In the genomic region with DNA sequence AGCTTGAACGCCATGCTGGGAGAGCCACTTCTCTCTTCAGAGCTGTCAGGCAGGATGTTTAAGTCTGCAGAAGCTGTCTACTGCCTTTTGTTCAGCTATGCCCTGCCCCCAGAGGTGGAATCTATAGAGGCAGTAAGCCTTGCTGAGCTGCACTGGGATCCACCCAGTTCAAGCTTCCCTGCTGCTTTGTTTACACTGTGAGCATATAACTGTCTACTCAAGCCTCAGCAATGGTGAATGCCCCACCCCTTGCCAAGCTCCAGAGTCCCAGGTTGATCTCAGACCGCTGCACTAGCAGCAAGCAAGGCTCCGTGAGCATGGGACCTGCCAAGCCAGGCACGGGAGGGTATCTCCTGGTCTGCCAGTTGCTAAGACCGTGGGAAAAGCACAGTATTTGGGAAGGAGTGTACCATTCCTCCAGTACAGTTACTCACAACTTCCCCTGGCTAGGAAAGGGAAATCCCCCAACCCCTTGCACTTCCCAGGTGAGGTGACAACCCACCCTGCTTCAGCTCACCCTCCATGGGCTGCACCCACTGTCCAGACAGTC, we compare ENCODE assay signal across 1 cellular context.
TF ChIP-seq lines count a peak whose summit lies in the region.

No MANE protein-coding gene starts in this region.

TF ChIP-seq in HepG2, 621 proteins besides CTCF, POLR2A, EP300 and RAD21 (continued from another document):
- TF ChIP-seq SP5 (CRISPR knock-in tag; IDR thresholded peaks at IDR 0.05; ENCODE audit: borderline replicate concordance, low read depth), result peak; percentile 39; the same call in 1 of the 2 replicates
- TF ChIP-seq, protein P1, sequence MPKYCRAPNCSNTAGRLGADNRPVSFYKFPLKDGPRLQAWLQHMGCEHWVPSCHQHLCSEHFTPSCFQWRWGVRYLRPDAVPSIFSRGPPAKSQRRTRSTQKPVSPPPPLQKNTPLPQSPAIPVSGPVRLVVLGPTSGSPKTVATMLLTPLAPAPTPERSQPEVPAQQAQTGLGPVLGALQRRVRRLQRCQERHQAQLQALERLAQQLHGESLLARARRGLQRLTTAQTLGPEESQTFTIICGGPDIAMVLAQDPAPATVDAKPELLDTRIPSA (CRISPR knock-in tag; IDR thresholded peaks at IDR 0.05; ENCODE audit: borderline replicate concordance), result no peak
- TF ChIP-seq ONECUT2 (CRISPR knock-in tag; IDR thresholded peaks at IDR 0.05), result no peak
- TF ChIP-seq EED (CRISPR knock-in tag; IDR thresholded peaks at IDR 0.05), result 0 out of 2 replicates have a peak, but pooled peaks have one; percentile 41
- TF ChIP-seq JUNB (CRISPR knock-in tag; IDR thresholded peaks at IDR 0.05; ENCODE audit: borderline replicate concordance), result no peak
- TF ChIP-seq PREB (CRISPR knock-in tag; IDR thresholded peaks at IDR 0.05), result no peak
- no peak for TF ChIP-seq ZSCAN9 (CRISPR knock-in tag; IDR thresholded peaks at IDR 0.05; ENCODE audit: borderline replicate concordance)
- no peak for TF ChIP-seq PITX1 (CRISPR knock-in tag; IDR thresholded peaks at IDR 0.05)
- peak; percentile 40; the same call in 1 of the 2 replicates for TF ChIP-seq CBX5 (CRISPR knock-in tag; IDR thresholded peaks at IDR 0.05; ENCODE audit: borderline replicate concordance)
- TF ChIP-seq SMYD3 (CRISPR knock-in tag; IDR thresholded peaks at IDR 0.05), result no peak
- TF ChIP-seq MAX (IDR thresholded peaks at IDR 0.05), result no peak
- TF ChIP-seq PHB2 (IDR thresholded peaks at IDR 0.05; ENCODE audit: partially characterized antibody), result no peak
- no peak for TF ChIP-seq ZNF790 (CRISPR knock-in tag; IDR thresholded peaks at IDR 0.05; ENCODE audit: borderline replicate concordance)
- TF ChIP-seq POGZ (CRISPR knock-in tag; IDR thresholded peaks at IDR 0.05), result peak; percentile 45; the same call in 1 of the 2 replicates
- no peak for TF ChIP-seq ZBTB38 (CRISPR knock-in tag; IDR thresholded peaks at IDR 0.05)
- TF ChIP-seq ZBTB20 (CRISPR knock-in tag; IDR thresholded peaks at IDR 0.05; ENCODE audit: borderline replicate concordance, low read depth), result 0 out of 2 replicates have a peak, but pooled peaks have one; percentile 19
- 0 out of 2 replicates have a peak, but pooled peaks have one; percentile 31 for TF ChIP-seq ZNF607 (CRISPR knock-in tag; IDR thresholded peaks at IDR 0.05; ENCODE audit: borderline replicate concordance)
- TF ChIP-seq RXRB (CRISPR knock-in tag; IDR thresholded peaks at IDR 0.05; ENCODE audit: borderline replicate concordance), result 0 out of 2 replicates have a peak, but pooled peaks have one; percentile 15
- TF ChIP-seq HNF1B (CRISPR knock-in tag; IDR thresholded peaks at IDR 0.05), result 0 out of 2 replicates have a peak, but pooled peaks have one; percentile 46
- TF ChIP-seq GATAD2A (CRISPR knock-in tag; IDR thresholded peaks at IDR 0.05), result peak; percentile 33; the same call in 1 of the 2 replicates
- TF ChIP-seq FOXA1 (IDR thresholded peaks at IDR 0.05), result no peak
- TF ChIP-seq FOXA1 (CRISPR knock-in tag; IDR thresholded peaks at IDR 0.05), result peak; percentile 86
- no peak for TF ChIP-seq MNT (IDR thresholded peaks at IDR 0.05)
- TF ChIP-seq ZNF331 (CRISPR knock-in tag; IDR thresholded peaks at IDR 0.05), result 0 out of 2 replicates have a peak, but pooled peaks have one; percentile 33
- no peak for TF ChIP-seq PPARG (CRISPR knock-in tag; conservative IDR thresholded peaks at IDR 0.05)
- TF ChIP-seq ATF1 (CRISPR knock-in tag; IDR thresholded peaks at IDR 0.05), result no peak
- peak; percentile 23 for TF ChIP-seq XRCC5 (optimal IDR thresholded peaks at IDR 0.05; ENCODE audit: low read length)
- TF ChIP-seq FOXA3 (CRISPR knock-in tag; IDR thresholded peaks at IDR 0.05), result peak; percentile 85
- no peak for TF ChIP-seq ZNF281 (CRISPR knock-in tag; IDR thresholded peaks at IDR 0.05; ENCODE audit: borderline replicate concordance)
- TF ChIP-seq, protein P2, sequence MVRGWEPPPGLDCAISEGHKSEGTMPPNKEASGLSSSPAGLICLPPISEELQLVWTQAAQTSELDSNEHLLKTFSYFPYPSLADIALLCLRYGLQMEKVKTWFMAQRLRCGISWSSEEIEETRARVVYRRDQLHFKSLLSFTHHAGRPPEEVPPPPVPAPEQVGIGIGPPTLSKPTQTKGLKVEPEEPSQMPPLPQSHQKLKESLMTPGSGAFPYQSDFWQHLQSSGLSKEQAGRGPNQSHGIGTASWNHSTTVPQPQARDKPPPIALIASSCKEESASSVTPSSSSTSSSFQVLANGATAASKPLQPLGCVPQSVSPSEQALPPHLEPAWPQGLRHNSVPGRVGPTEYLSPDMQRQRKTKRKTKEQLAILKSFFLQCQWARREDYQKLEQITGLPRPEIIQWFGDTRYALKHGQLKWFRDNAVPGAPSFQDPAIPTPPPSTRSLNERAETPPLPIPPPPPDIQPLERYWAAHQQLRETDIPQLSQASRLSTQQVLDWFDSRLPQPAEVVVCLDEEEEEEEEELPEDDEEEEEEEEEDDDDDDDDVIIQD (CRISPR knock-in tag; IDR thresholded peaks at IDR 0.05; ENCODE audit: low read depth), result peak; percentile 60; the same call in 1 of the 2 replicates
- TF ChIP-seq, protein P3, sequence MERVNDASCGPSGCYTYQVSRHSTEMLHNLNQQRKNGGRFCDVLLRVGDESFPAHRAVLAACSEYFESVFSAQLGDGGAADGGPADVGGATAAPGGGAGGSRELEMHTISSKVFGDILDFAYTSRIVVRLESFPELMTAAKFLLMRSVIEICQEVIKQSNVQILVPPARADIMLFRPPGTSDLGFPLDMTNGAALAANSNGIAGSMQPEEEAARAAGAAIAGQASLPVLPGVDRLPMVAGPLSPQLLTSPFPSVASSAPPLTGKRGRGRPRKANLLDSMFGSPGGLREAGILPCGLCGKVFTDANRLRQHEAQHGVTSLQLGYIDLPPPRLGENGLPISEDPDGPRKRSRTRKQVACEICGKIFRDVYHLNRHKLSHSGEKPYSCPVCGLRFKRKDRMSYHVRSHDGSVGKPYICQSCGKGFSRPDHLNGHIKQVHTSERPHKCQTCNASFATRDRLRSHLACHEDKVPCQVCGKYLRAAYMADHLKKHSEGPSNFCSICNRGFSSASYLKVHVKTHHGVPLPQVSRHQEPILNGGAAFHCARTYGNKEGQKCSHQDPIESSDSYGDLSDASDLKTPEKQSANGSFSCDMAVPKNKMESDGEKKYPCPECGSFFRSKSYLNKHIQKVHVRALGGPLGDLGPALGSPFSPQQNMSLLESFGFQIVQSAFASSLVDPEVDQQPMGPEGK (CRISPR knock-in tag; IDR thresholded peaks at IDR 0.05), result 0 out of 2 replicates have a peak, but pooled peaks have one; percentile 18
- TF ChIP-seq ZFP82 (CRISPR knock-in tag; IDR thresholded peaks at IDR 0.05; ENCODE audit: borderline replicate concordance), result no peak
- no peak for TF ChIP-seq ZNF282 (IDR thresholded peaks at IDR 0.05; ENCODE audit: partially characterized antibody)
- peak; percentile 20; the same call in 1 of the 2 replicates for TF ChIP-seq DRAP1 (CRISPR knock-in tag; IDR thresholded peaks at IDR 0.05)
- peak; percentile 17; the same call in 1 of the 2 replicates for TF ChIP-seq ZBTB33 (CRISPR knock-in tag; IDR thresholded peaks at IDR 0.05)
- 0 out of 2 replicates have a peak, but pooled peaks have one; percentile 16 for TF ChIP-seq ZNF205 (CRISPR knock-in tag; IDR thresholded peaks at IDR 0.05)
- TF ChIP-seq ZBTB49 (CRISPR knock-in tag; IDR thresholded peaks at IDR 0.05; ENCODE audit: borderline replicate concordance), result no peak
TF ChIP-seq in HepG2: peak in this region for 37.
